ENCODE assay signal across 8 cellular contexts in the genomic region with DNA sequence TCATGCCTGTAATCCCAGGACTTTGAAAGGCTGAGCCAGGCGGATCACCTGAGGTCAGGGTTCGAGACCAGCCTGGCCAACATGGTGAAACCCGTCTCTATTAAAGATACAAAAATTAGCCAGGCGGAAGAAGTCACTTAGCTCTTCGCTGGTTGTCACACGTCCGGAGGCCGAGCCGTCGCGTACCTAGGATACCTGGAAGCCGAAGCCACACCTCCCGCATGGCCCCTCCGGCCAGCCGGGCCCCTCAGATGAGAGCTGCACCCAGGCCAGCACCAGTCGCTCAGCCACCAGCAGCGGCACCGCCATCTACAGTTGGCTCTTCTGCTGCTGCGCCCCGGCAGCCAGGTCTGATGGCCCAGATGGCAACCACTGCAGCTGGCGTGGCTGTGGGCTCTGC. TPM values are rescaled to one million over a fixed set of nuclear protein-coding genes. Genes with fewer than 3 reads are reported as not detected.
A peak's percentile ranks its signal among the peaks of the same experiment; 100 is the strongest.
DNase-seq lines count a peak whose midpoint lies in the region; ATAC-seq, FAIRE-seq and TF ChIP-seq lines count a peak whose summit lies in the region.
"Not testable (repeated sequence)": the region's sequence is repeated elsewhere in the genome, so short reads cannot be mapped to it uniquely, and the experiment has no call there.

No MANE protein-coding gene starts in this region.

- peak overlapping the region; percentile 93 for H2AFZ ChIP-seq in KMS-11 (ENCODE audit: low read depth)

- peaks cover 0 to 20% (median 16%) of the 10 kb centered on the region in 10 experiments; a peak in 15 of 20 replicates for H3K4me1 ChIP-seq in BLaER1 treated with 17β-estradiol and CSF1 and Interleukin-3, amounts not matched to agents 10 nM and 100 nM
- H3K4me1 ChIP-seq in KMS-11 (ENCODE audit: low read depth, poor library complexity, severe bottlenecking) (peaks cover 13% of the 10 kb centered on the region), stomach (peaks cover 16 to 33% (median 26%) of the 10 kb centered on the region in 4 donors)
- not testable (repeated sequence) for H3K4me1 ChIP-seq in pancreas

- TF ChIP-seq CTCF in KMS-11 (conservative IDR thresholded peaks at IDR 0.05; ENCODE audit: low read depth, low read length); activated B cell treated with CpG ODN at 0.5 μM for 24 hours (IDR thresholded peaks at IDR 0.05); glutamatergic neuron (IDR thresholded peaks at IDR 0.05; ENCODE audit: partially characterized antibody, unreplicated experiment); pancreas (IDR thresholded peaks at IDR 0.05); stomach (IDR thresholded peaks at IDR 0.05): not testable (repeated sequence)

- not testable (repeated sequence) for FAIRE-seq in pancreas (lab: Jason Lieb, UNC)

- not testable (repeated sequence) for H3K9me3 ChIP-seq in BLaER1 treated with 17β-estradiol and CSF1 and Interleukin-3, amounts not matched to agents 10 nM and 100 nM (replicated peaks in 1 of 11); pancreas; stomach

- H3K27ac ChIP-seq in BLaER1 treated with 17β-estradiol and CSF1 and Interleukin-3, amounts not matched to agents 10 nM and 100 nM: peak overlapping the region in 6 of 11 experiments; percentile 35 to 74 (median 54); a peak in 11 of 22 replicates
- not testable (repeated sequence) for H3K27ac ChIP-seq in KMS-11, pancreas
- peak overlapping the region in 3 of 5 donors; percentile 86 to 90 (median 89) for H3K27ac ChIP-seq in stomach

- H3K9me3 Mint-ChIP-seq in activated B cell treated with CpG ODN at 0.5 μM for 24 hours; activated naive CD4-positive, alpha-beta T cell treated with anti-CD3 and anti-CD28 coated beads for 36 hours; glutamatergic neuron (ENCODE audit: unreplicated experiment); natural killer cell treated with Interleukin-12 subunit alpha and Interleukin-12 subunit beta and Interleukin-15 and Interleukin-18, amount 100 ng/mL, for 72 hours: not testable (repeated sequence)

- not testable (repeated sequence) for ATAC-seq in activated B cell treated with CpG ODN at 0.5 μM for 24 hours (ENCODE audit: low read depth); natural killer cell treated with Interleukin-12 subunit alpha and Interleukin-12 subunit beta and Interleukin-15 and Interleukin-18, amount 100 ng/mL, for 72 hours; pancreas

- intact Hi-C loops in activated B cell treated with CpG ODN at 0.5 μM for 24 hours (cut with micrococcal nuclease): loop anchor here (5.0 kb wide), 1 partner anchor 93 kb away; no protein-coding TSS in a partner anchor
- intact Hi-C loops in activated naive CD4-positive, alpha-beta T cell treated with anti-CD3 and anti-CD28 coated beads for 36 hours (cut with micrococcal nuclease); pancreas (cut with DNase I); stomach (cut with DNase I; ENCODE audit: low total_unique reads): not testable (repeated sequence)

- H3K9ac ChIP-seq in BLaER1 treated with 17β-estradiol and CSF1 and Interleukin-3, amounts not matched to agents 10 nM and 100 nM; KMS-11: not testable (repeated sequence)

- H3K4me3 ChIP-seq in BLaER1 treated with 17β-estradiol and CSF1 and Interleukin-3, amounts not matched to agents 10 nM and 100 nM; KMS-11 (IDR thresholded peaks at IDR 0.05; ENCODE audit: insufficient read depth, low read depth, low read length); pancreas; stomach: not testable (repeated sequence)

- TF ChIP-seq EP300 in stomach (IDR thresholded peaks at IDR 0.05): not testable (repeated sequence)

- POLR2A ChIA-PET in activated B cell treated with CpG ODN at 0.5 μM for 24 hours (lab: Charles Lee): interaction anchor here (1.2 to 2.6 kb wide), 8 partner anchors 11 to 836 kb away, joined by 3 to 70 read pairs (median 10); partner anchors contain the start of genes AGMAT, DDI2, DNAJC16 and NECAP2

- H3K27me3 Mint-ChIP-seq in activated B cell treated with CpG ODN at 0.5 μM for 24 hours; activated naive CD4-positive, alpha-beta T cell treated with anti-CD3 and anti-CD28 coated beads for 36 hours (ENCODE audit: low read depth); glutamatergic neuron (ENCODE audit: unreplicated experiment); natural killer cell treated with Interleukin-12 subunit alpha and Interleukin-12 subunit beta and Interleukin-15 and Interleukin-18, amount 100 ng/mL, for 72 hours: not testable (repeated sequence)

- H3K79me2 ChIP-seq in KMS-11 (ENCODE audit: insufficient read depth, low read depth): not testable (repeated sequence)

- not testable (repeated sequence) for TF ChIP-seq POLR2A in stomach (IDR thresholded peaks at IDR 0.05)

- 94 to 95% methylated on average over 18 to 21 of the region's 21 CpGs for WGBS in pancreas, 2 donors
- WGBS in stomach, 5 donors: 94 to 98% (median 97%) methylated on average over 13 to 21 of the region's 21 CpGs

- CTCF ChIA-PET in activated B cell treated with CpG ODN at 0.5 μM for 24 hours (lab: Charles Lee): interaction anchor here (0.5 to 1.0 kb wide), 3 partner anchors 12 to 240 kb away, joined by 3 read pairs; no protein-coding TSS in a partner anchor
- CTCF ChIA-PET in activated naive CD4-positive, alpha-beta T cell treated with anti-CD3 and anti-CD28 coated beads for 36 hours (lab: Charles Lee): not testable (repeated sequence)

- peak overlapping the region in 9 of 11 experiments; percentile 66 to 91 (median 85); a peak in 12 of 22 replicates for H3K4me2 ChIP-seq in BLaER1 treated with 17β-estradiol and CSF1 and Interleukin-3, amounts not matched to agents 10 nM and 100 nM
- peak overlapping the region; percentile 68; the same call in 1 of the 2 replicates for H3K4me2 ChIP-seq in KMS-11

- not testable (repeated sequence) for H3K36me3 ChIP-seq in BLaER1 treated with 17β-estradiol and CSF1 and Interleukin-3, amounts not matched to agents 10 nM and 100 nM; KMS-11 (ENCODE audit: insufficient read depth); pancreas; stomach

- peak overlapping the region; percentile 85 for H3K4me3 Mint-ChIP-seq in activated B cell treated with CpG ODN at 0.5 μM for 24 hours
- H3K4me3 Mint-ChIP-seq in activated naive CD4-positive, alpha-beta T cell treated with anti-CD3 and anti-CD28 coated beads for 36 hours: peak overlapping the region; percentile 73
- peak overlapping the region; percentile 74 for H3K4me3 Mint-ChIP-seq in glutamatergic neuron (ENCODE audit: unreplicated experiment)
- peak overlapping the region; percentile 84 for H3K4me3 Mint-ChIP-seq in natural killer cell treated with Interleukin-12 subunit alpha and Interleukin-12 subunit beta and Interleukin-15 and Interleukin-18, amount 100 ng/mL, for 72 hours

- H3K36me3 Mint-ChIP-seq in activated B cell treated with CpG ODN at 0.5 μM for 24 hours (ENCODE audit: low read depth); activated naive CD4-positive, alpha-beta T cell treated with anti-CD3 and anti-CD28 coated beads for 36 hours (ENCODE audit: low read depth); glutamatergic neuron (ENCODE audit: unreplicated experiment); natural killer cell treated with Interleukin-12 subunit alpha and Interleukin-12 subunit beta and Interleukin-15 and Interleukin-18, amount 100 ng/mL, for 72 hours: not testable (repeated sequence)

- not testable (repeated sequence) for DNase-seq in activated B cell treated with CpG ODN at 0.5 μM for 24 hours; activated naive CD4-positive, alpha-beta T cell treated with anti-CD3 and anti-CD28 coated beads for 36 hours; glutamatergic neuron; natural killer cell treated with Interleukin-12 subunit alpha and Interleukin-12 subunit beta and Interleukin-15 and Interleukin-18, amount 100 ng/mL, for 72 hours (ENCODE audit: low spot score); stomach
- DNase-seq in pancreas: peak in 4 of 6 donors; percentile 24 to 75 (median 56)

- H4K20me1 ChIP-seq in BLaER1 treated with 17β-estradiol and CSF1 and Interleukin-3, amounts not matched to agents 10 nM and 100 nM; KMS-11 (ENCODE audit: insufficient read depth): not testable (repeated sequence)

- H3K27me3 ChIP-seq in BLaER1 treated with 17β-estradiol and CSF1 and Interleukin-3, amounts not matched to agents 10 nM and 100 nM; KMS-11 (ENCODE audit: insufficient read depth, low read depth); pancreas; stomach: not testable (repeated sequence)

- peaks cover 14% of the 10 kb centered on the region for H3K4me1 Mint-ChIP-seq in activated B cell treated with CpG ODN at 0.5 μM for 24 hours
- H3K4me1 Mint-ChIP-seq in activated naive CD4-positive, alpha-beta T cell treated with anti-CD3 and anti-CD28 coated beads for 36 hours (ENCODE audit: low read depth); glutamatergic neuron (ENCODE audit: low read depth, unreplicated experiment): not testable (repeated sequence)
- peaks cover 11 to 13% of the 10 kb centered on the region in 2 donors for H3K4me1 Mint-ChIP-seq in natural killer cell treated with Interleukin-12 subunit alpha and Interleukin-12 subunit beta and Interleukin-15 and Interleukin-18, amount 100 ng/mL, for 72 hours (ENCODE audit: low read depth in 2 of 2)

- H3K27ac Mint-ChIP-seq in activated B cell treated with CpG ODN at 0.5 μM for 24 hours; activated naive CD4-positive, alpha-beta T cell treated with anti-CD3 and anti-CD28 coated beads for 36 hours; glutamatergic neuron (ENCODE audit: unreplicated experiment): not testable (repeated sequence)
- peak overlapping the region in 1 of 2 donors; percentile 80 for H3K27ac Mint-ChIP-seq in natural killer cell treated with Interleukin-12 subunit alpha and Interleukin-12 subunit beta and Interleukin-15 and Interleukin-18, amount 100 ng/mL, for 72 hours

RNA-seq across cellular contexts. Expression of gene DDI2, which starts 12.9 kb away (rescaled TPM):
- total RNA-seq in activated B cell treated with CpG ODN at 0.5 μM for 24 hours: 45.8 and 59.1 TPM in 2 replicates
- total RNA-seq in activated naive CD4-positive, alpha-beta T cell treated with anti-CD3 and anti-CD28 coated beads for 36 hours: 10 to 100 TPM; 19.6 to 20.7 TPM
- total RNA-seq in glutamatergic neuron (ENCODE audit: unreplicated experiment): 29.6 TPM
- 10 to 100 TPM; 35.0 to 55.4 TPM for total RNA-seq in natural killer cell treated with Interleukin-12 subunit alpha and Interleukin-12 subunit beta and Interleukin-15 and Interleukin-18, amount 100 ng/mL, for 72 hours
- 10 to 100 TPM; 12.5 to 17.8 (median 16.3) TPM for total RNA-seq in pancreas
- 1 to 10 TPM; 4.7 to 7.0 TPM for polyA plus RNA-seq in pancreas
- 100 to 1,000 TPM in 1 of 5 donors, 10 to 100 TPM in 4; 12.7 to 261 (median 42.8) TPM for total RNA-seq in stomach
- 1 to 10 TPM; 3.1 to 5.0 (median 4.1) TPM for polyA plus RNA-seq in stomach

RNA-seq across cellular contexts. Expression of gene AGMAT, which starts 19.5 kb away (rescaled TPM):
- total RNA-seq in activated B cell treated with CpG ODN at 0.5 μM for 24 hours (8.1 TPM in 2 replicates), glutamatergic neuron (ENCODE audit: unreplicated experiment) (0.22 TPM), pancreas (1 to 10 TPM in 1 of 6 donors, under 1 TPM in 5; 0.43 to 1.0 (median 0.55) TPM), stomach (1 to 10 TPM in 2 of 5 donors, under 1 TPM in 1, not detected in 2; 0.14 to 9.8 (median 4.6) TPM)
- total RNA-seq in activated naive CD4-positive, alpha-beta T cell treated with anti-CD3 and anti-CD28 coated beads for 36 hours: 10 to 100 TPM; 15.9 to 16.2 TPM
- total RNA-seq in natural killer cell treated with Interleukin-12 subunit alpha and Interleukin-12 subunit beta and Interleukin-15 and Interleukin-18, amount 100 ng/mL, for 72 hours: 1 to 10 TPM; 3.4 to 8.6 TPM
- polyA plus RNA-seq in pancreas (under 1 TPM; 0.28 to 0.30 TPM), stomach (under 1 TPM; 0.35 to 0.56 (median 0.46) TPM)
